ENCODE assay signal across 15 cellular contexts in the genomic region with DNA sequence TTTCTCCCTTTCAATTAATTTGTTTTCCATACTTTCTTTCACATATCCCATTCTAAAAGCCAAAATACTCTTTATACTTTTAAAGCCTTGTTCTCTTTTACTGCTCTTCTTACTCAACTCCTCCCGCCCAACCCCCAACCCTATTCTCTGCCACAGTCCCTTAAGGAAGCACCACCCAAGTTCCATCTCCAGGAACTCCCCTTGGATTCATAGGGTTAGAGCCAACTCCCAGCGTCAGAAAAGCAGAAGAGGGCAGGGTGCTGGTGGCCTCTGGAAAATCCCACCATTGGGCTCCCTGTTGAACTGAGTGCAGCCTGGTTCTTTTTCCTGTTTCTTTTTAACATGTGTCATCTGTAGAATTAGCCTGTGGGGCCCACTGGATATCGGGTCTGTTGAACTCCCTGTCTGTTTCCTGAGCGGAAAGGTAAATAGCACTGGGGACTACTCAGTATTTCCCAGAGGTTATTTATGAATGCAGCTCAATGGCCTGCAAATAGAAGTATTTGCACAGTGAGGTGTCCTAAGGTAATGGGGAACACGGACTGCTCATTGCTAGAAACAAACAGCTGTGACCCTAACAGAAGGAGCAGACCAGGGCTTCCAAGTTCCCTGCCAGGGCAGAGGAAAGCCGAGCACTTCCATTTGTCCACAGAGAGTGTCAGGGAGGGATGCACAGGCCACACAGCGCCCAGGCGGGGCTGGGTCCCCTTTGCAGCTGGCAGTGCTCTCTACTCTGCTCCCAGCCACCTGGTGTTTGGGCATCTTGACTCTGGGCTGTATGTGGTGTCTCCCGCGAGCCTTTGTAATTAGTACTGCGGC.
DNase-seq lines count a peak whose midpoint lies in the region; ATAC-seq, FAIRE-seq and TF ChIP-seq lines count a peak whose summit lies in the region.
"Had no signal": no experiment of that assay in that cellular context is flagged by ENCODE, and none has a peak within 500 bp of the region (broad histone marks: within the 10 kb centered on the region; RNA-seq: fewer than 3 reads in every experiment).

No MANE protein-coding gene starts in this region.

- 47% methylated on average over 9 of the region's 11 CpGs for WGBS in A549 (ENCODE audit: missing lambda C conversion rate)
- WGBS in hepatocyte (ENCODE audit: low lambda C conversion rate, missing lambda C conversion rate): 56% methylated on average over 11 of the region's 11 CpGs

- POLR2A ChIA-PET in A549 (lab: Yijun Ruan, JAX): no interaction called here

- H3K4me2 ChIP-seq in A549 (peak overlapping the region; percentile 44), hepatocyte (peak overlapping the region; percentile 42)

- DNase-seq in A549 (ENCODE audit: low read depth in 1 of 2, low spot score in 1 of 2) (peak in 1 of 2 experiments; percentile 2), NCI-H1092 treated with DMSO at 0.1 percent for 48 hours (lab: John Stamatoyannopoulos, UW) (peak; percentile 66), NCI-H748 treated with DMSO at 0.1 percent for 48 hours (lab: John Stamatoyannopoulos, UW) (peak; percentile 37), hepatocyte (ENCODE audit: low spot score) (peak; percentile 69), cardiac septum (ENCODE audit: low spot score) (no peak), activated gamma-delta T cell (lab: John Stamatoyannopoulos, UW) (no peak)
- DNase-seq in activated effector memory CD4-positive, alpha-beta T cell treated with Interleukin-2 at 50 U/mL for 16 hours: no peak
- DNase-seq: activated CD4-positive, alpha-beta memory T cell treated with anti-CD3 and anti-CD28 coated beads for 36 hours; DMS79 treated with DMSO at 0.1 percent for 48 hours; effector CD4-positive, alpha-beta T cell; NCI-H446; stimulated activated CD4-positive, alpha-beta T cell treated with anti-CD3 and anti-CD28 coated beads, Interleukin-2, amount 100 ng/mL, for 48 hours; T-helper 9 cell had no signal

- TF ChIP-seq EP300 in A549 (IDR thresholded peaks at IDR 0.05): no peak

- CTCF ChIA-PET in A549 (lab: Yijun Ruan, JAX): no interaction called here

- H3K36me3 ChIP-seq in hepatocyte (replicated peaks; ENCODE audit: insufficient read depth, low read depth): no peaks in the 10 kb centered on the region

- H2AFZ ChIP-seq in hepatocyte: no peak overlapping the region

- H3K4me1 ChIP-seq in A549 (0 out of 3 replicates have a peak, but pooled peaks cover 5% of the 10 kb centered on the region), hepatocyte (ENCODE audit: insufficient read depth) (no peaks in the 10 kb centered on the region)

- TF ChIP-seq CTCF in A549 (IDR thresholded peaks at IDR 0.05) (no peak), hepatocyte (IDR thresholded peaks at IDR 0.05; ENCODE audit: poor library complexity) (no peak)

- ATAC-seq in A549 (peak in 1 of 2 experiments; percentile 53; a peak in 3 of 6 replicates), HG02623 (IDR thresholded peaks at IDR 0.05; ENCODE audit: unreplicated experiment) (no peak)
- ATAC-seq: stimulated activated memory B cell treated with anti-CD40 and anti-IgM and Interleukin-4, amounts not matched to agents 10 μg/mL and 1 μg/mL and 100 μg/mL, for 72 hours had no signal

- no peaks in the 10 kb centered on the region for H4K20me1 ChIP-seq in hepatocyte (ENCODE audit: insufficient read depth, poor library complexity, severe bottlenecking)

- no peaks in the 10 kb centered on the region for H3K9me2 ChIP-seq in hepatocyte (replicated peaks; ENCODE audit: insufficient read depth)

- H3K4me3 ChIP-seq in A549 (no peak overlapping the region), hepatocyte (no peak overlapping the region)

- no peaks in the 10 kb centered on the region for H3K27me3 ChIP-seq in hepatocyte

- FAIRE-seq in A549 (lab: Jason Lieb, UNC): no peak

- H3K9me3 ChIP-seq in A549 (no peaks in the 10 kb centered on the region), hepatocyte (ENCODE audit: low read depth) (no peaks in the 10 kb centered on the region)

- no peaks in the 10 kb centered on the region for H3K79me2 ChIP-seq in hepatocyte

- TF ChIP-seq RAD21 in A549 (conservative IDR thresholded peaks at IDR 0.05 in 1 of 2, IDR thresholded peaks at IDR 0.05 in 1 of 2): no peak

- intact Hi-C loops in cardiac septum (cut with DNase I): no loop called here

- H3K27ac ChIP-seq in A549: no peak overlapping the region
- peak overlapping the region; percentile 72 for H3K27ac ChIP-seq in hepatocyte

- TF ChIP-seq POLR2A in A549 (IDR thresholded peaks at IDR 0.05; ENCODE audit: low read length): no peak

TF ChIP-seq in A549, 52 proteins besides CTCF, POLR2A, EP300 and RAD21:
- TF ChIP-seq HOXB13 (CRISPR knock-in tag; IDR thresholded peaks at IDR 0.05; ENCODE audit: low read depth): no peak
- no peak for TF ChIP-seq CEBPB (IDR thresholded peaks at IDR 0.05)
- TF ChIP-seq, protein P1, sequence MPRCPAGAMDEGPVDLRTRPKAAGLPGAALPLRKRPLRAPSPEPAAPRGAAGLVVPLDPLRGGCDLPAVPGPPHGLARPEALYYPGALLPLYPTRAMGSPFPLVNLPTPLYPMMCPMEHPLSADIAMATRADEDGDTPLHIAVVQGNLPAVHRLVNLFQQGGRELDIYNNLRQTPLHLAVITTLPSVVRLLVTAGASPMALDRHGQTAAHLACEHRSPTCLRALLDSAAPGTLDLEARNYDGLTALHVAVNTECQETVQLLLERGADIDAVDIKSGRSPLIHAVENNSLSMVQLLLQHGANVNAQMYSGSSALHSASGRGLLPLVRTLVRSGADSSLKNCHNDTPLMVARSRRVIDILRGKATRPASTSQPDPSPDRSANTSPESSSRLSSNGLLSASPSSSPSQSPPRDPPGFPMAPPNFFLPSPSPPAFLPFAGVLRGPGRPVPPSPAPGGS (IDR thresholded peaks at IDR 0.05): no peak
- TF ChIP-seq KDM5A (IDR thresholded peaks at IDR 0.05): no peak
- no peak for TF ChIP-seq CBX2 (IDR thresholded peaks at IDR 0.05; ENCODE audit: borderline replicate concordance, low read depth)
- no peak for TF ChIP-seq SMC3 (IDR thresholded peaks at IDR 0.05)
- TF ChIP-seq, protein P2, sequence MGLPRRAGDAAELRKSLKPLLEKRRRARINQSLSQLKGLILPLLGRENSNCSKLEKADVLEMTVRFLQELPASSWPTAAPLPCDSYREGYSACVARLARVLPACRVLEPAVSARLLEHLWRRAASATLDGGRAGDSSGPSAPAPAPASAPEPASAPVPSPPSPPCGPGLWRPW (IDR thresholded peaks at IDR 0.05): no peak
- TF ChIP-seq, protein P3, sequence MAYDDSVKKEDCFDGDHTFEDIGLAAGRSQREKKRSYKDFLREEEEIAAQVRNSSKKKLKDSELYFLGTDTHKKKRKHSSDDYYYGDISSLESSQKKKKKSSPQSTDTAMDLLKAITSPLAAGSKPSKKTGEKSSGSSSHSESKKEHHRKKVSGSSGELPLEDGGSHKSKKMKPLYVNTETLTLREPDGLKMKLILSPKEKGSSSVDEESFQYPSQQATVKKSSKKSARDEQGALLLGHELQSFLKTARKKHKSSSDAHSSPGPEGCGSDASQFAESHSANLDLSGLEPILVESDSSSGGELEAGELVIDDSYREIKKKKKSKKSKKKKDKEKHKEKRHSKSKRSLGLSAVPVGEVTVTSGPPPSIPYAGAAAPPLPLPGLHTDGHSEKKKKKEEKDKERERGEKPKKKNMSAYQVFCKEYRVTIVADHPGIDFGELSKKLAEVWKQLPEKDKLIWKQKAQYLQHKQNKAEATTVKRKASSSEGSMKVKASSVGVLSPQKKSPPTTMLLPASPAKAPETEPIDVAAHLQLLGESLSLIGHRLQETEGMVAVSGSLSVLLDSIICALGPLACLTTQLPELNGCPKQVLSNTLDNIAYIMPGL (CRISPR knock-in tag; IDR thresholded peaks at IDR 0.05; ENCODE audit: borderline replicate concordance): no peak
- no peak for TF ChIP-seq SREBF2 (IDR thresholded peaks at IDR 0.05)
- TF ChIP-seq, protein P4, sequence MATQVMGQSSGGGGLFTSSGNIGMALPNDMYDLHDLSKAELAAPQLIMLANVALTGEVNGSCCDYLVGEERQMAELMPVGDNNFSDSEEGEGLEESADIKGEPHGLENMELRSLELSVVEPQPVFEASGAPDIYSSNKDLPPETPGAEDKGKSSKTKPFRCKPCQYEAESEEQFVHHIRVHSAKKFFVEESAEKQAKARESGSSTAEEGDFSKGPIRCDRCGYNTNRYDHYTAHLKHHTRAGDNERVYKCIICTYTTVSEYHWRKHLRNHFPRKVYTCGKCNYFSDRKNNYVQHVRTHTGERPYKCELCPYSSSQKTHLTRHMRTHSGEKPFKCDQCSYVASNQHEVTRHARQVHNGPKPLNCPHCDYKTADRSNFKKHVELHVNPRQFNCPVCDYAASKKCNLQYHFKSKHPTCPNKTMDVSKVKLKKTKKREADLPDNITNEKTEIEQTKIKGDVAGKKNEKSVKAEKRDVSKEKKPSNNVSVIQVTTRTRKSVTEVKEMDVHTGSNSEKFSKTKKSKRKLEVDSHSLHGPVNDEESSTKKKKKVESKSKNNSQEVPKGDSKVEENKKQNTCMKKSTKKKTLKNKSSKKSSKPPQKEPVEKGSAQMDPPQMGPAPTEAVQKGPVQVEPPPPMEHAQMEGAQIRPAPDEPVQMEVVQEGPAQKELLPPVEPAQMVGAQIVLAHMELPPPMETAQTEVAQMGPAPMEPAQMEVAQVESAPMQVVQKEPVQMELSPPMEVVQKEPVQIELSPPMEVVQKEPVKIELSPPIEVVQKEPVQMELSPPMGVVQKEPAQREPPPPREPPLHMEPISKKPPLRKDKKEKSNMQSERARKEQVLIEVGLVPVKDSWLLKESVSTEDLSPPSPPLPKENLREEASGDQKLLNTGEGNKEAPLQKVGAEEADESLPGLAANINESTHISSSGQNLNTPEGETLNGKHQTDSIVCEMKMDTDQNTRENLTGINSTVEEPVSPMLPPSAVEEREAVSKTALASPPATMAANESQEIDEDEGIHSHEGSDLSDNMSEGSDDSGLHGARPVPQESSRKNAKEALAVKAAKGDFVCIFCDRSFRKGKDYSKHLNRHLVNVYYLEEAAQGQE (IDR thresholded peaks at IDR 0.05): no peak
- TF ChIP-seq BHLHE40 (IDR thresholded peaks at IDR 0.05; ENCODE audit: low read depth, low read length): no peak
- no peak for TF ChIP-seq TFCP2L1 (CRISPR knock-in tag; IDR thresholded peaks at IDR 0.05)
- TF ChIP-seq, protein P5, sequence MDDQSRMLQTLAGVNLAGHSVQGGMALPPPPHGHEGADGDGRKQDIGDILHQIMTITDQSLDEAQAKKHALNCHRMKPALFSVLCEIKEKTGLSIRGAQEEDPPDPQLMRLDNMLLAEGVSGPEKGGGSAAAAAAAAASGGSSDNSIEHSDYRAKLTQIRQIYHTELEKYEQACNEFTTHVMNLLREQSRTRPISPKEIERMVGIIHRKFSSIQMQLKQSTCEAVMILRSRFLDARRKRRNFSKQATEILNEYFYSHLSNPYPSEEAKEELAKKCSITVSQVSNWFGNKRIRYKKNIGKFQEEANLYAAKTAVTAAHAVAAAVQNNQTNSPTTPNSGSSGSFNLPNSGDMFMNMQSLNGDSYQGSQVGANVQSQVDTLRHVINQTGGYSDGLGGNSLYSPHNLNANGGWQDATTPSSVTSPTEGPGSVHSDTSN (IDR thresholded peaks at IDR 0.05): no peak
TF ChIP-seq in A549: peak in this region for 0.

Comparison
In these comparisons a context has a peak if more than half of its experiments do, and no peak if none do; other contexts are left out.
1. DNase-seq: peak in NCI-H1092 treated with DMSO at 0.1 percent for 48 hours (single experiment), NCI-H748 treated with DMSO at 0.1 percent for 48 hours (single experiment) and hepatocyte (single experiment); none in activated effector memory CD4-positive, alpha-beta T cell treated with Interleukin-2 at 50 U/mL for 16 hours (single experiment), cardiac septum (single experiment) and activated gamma-delta T cell (single experiment).